8 cellular contexts compared by ENCODE assay signal in the genomic region with DNA sequence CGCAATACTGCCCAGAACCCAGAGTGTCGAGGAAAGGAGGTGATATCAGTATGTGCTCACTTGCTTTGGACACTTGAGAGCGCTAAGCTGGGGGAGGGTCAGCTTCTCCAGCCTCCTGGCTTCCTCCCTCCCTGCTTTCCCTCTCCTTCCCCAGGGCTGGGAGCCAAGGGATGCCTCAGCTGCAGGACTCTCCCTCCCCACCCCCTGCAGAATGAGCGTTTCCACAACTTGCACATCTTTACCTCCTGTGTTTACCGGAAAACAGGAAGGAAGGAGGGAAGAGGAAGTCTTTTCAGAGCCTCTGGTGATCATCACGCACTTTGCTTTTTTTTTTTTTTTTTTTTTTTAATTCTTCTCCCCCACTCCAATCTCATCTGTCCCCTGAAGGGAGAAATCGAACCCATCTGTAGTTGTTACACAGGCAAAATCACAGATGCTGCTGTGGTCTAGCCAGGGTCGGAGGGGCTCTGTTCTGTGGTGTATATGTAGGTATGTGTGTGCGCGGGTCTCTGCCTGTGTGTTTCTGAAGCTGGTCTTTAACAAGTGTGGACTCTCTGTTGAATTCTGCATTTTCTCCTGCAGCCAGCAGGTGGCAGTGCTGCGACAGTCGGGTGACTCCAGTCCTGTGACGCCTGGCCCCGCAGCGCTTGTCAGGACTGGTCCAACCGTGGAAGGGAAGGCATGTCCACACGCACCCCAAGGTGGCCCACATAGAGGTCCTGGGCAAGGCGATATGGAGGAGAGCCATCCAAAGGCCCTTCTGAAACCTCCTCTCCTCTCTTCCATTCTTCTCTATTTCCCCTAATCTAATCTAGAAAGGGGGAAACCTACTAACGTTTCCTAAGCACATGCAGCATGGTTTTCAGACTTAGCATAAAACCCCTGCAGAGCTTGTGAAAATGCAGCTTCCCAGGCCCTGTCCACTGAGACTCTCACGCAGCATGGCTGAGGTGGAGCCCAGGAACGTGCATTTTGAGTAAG.
DNase-seq lines count a peak whose midpoint lies in the region; ATAC-seq lines count a peak whose summit lies in the region.

No MANE protein-coding gene starts in this region.

- peak; percentile 84 for ATAC-seq in GM18870 (IDR thresholded peaks at IDR 0.05; ENCODE audit: unreplicated experiment)
- peak; percentile 93 for ATAC-seq in HG03378 (IDR thresholded peaks at IDR 0.05; ENCODE audit: unreplicated experiment)

- H3K27ac ChIP-seq in caudate nucleus (ENCODE audit: low read depth, low read length) = no peak overlapping the region

- DNase-seq in AG08396 (ENCODE audit: low spot score) (peak; percentile 86), NCI-H446 (lab: John Stamatoyannopoulos, UW) (peak; percentile 56 to 86), caudate nucleus (lab: John Stamatoyannopoulos, UW) (peak in 60 of 61 donors; percentile 9 to 89 (median 60)), islet precursor cell (peak; percentile 91)
- DNase-seq in activated CD4-positive, CD25-positive, alpha-beta regulatory T cell treated with anti-CD3 and anti-CD28 coated beads, Interleukin-2, amount 50 U/mL, for 16 hours (ENCODE audit: low read depth, low spot score) = peak; percentile 48
- DNase-seq in stimulated activated CD4-positive, alpha-beta T cell treated with anti-CD3 and anti-CD28 coated beads, Interleukin-1b, Interleukin-23, amount 100 ng/mL, for 4 hours (ENCODE audit: low read depth in 2 of 2) = peak; percentile 61 to 70
